Comparison of ENCODE assay signal across 8 cellular contexts in the genomic region with DNA sequence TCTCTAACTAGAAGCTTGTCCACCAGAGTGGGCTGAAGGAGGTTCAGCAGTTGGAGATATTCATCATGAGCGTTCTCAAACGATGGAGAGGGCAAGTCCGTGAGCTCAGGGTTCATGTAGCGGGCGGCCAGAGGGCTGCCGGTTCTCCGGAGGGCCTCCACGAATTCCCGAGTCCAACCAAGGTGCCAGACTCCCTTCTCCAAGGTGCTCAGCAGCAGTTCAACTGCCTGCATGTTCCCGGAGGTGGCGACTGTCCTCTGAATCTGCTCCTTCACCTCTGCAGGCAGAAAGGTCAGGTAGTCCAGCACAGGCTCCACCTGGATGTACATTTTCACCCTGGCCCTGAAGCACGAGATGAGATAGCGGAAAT. TPM values are rescaled to one million over a fixed set of nuclear protein-coding genes. Genes with fewer than 3 reads are reported as not detected.
DNase-seq lines count a peak whose midpoint lies in the region; ATAC-seq and TF ChIP-seq lines count a peak whose summit lies in the region.

No MANE protein-coding gene starts in this region.

- peaks cover 19% of the 10 kb centered on the region for H3K36me3 Mint-ChIP-seq in activated naive CD8-positive, alpha-beta T cell treated with anti-CD3 and anti-CD28 coated beads for 36 hours

- H3K4me3 ChIP-seq in OCI-LY3 (ENCODE audit: low read length): peak overlapping the region; percentile 96
- H3K4me3 ChIP-seq in skeletal muscle satellite cell (ENCODE audit: low read length): peak overlapping the region; percentile 84

- peak overlapping the region; percentile 98 for H3K27ac Mint-ChIP-seq in activated naive CD8-positive, alpha-beta T cell treated with anti-CD3 and anti-CD28 coated beads for 36 hours

- H2AFZ ChIP-seq in OCI-LY3 (ENCODE audit: low read depth, low read length): peak overlapping the region; percentile 78

- H3K27me3 Mint-ChIP-seq in activated naive CD8-positive, alpha-beta T cell treated with anti-CD3 and anti-CD28 coated beads for 36 hours: no peaks in the 10 kb centered on the region

- peak overlapping the region; percentile 91 for H3K4me3 Mint-ChIP-seq in activated naive CD8-positive, alpha-beta T cell treated with anti-CD3 and anti-CD28 coated beads for 36 hours

- H3K9ac ChIP-seq in OCI-LY3 (ENCODE audit: low read length) (peak overlapping the region; percentile 93), skeletal muscle satellite cell (ENCODE audit: low read depth, low read length) (peak overlapping the region; percentile 81)

- H3K4me1 ChIP-seq in OCI-LY3 (ENCODE audit: low read length) (peaks cover 41% of the 10 kb centered on the region), skeletal muscle satellite cell (ENCODE audit: control insufficient read depth, insufficient read depth, low read length) (peaks cover 12% of the 10 kb centered on the region)

- H3K36me3 ChIP-seq in OCI-LY3 (replicated peaks; ENCODE audit: low read depth, low read length) (peaks cover 21% of the 10 kb centered on the region), skeletal muscle satellite cell (ENCODE audit: insufficient read depth, low read length) (no peaks in the 10 kb centered on the region)

- TF ChIP-seq CTCF in OCI-LY3 (IDR thresholded peaks at IDR 0.05; ENCODE audit: low read depth, low read length): no peak

- H3K27me3 ChIP-seq in OCI-LY3 (ENCODE audit: low read depth, low read length): no peaks in the 10 kb centered on the region
- H3K27me3 ChIP-seq in skeletal muscle satellite cell (ENCODE audit: control insufficient read depth, insufficient read depth, low read length): no peaks in the 10 kb centered on the region

- peak overlapping the region; percentile 87 for H3K27ac ChIP-seq in OCI-LY3 (ENCODE audit: low read length)

- H3K4me2 ChIP-seq in OCI-LY3 (ENCODE audit: low read length) (peak overlapping the region; percentile 90), skeletal muscle satellite cell (ENCODE audit: low read length) (peak overlapping the region; percentile 98)

- H3K9me3 Mint-ChIP-seq in activated naive CD8-positive, alpha-beta T cell treated with anti-CD3 and anti-CD28 coated beads for 36 hours: no peaks in the 10 kb centered on the region

- H3K9me3 ChIP-seq in OCI-LY3 (ENCODE audit: insufficient read depth, low read length): no peaks in the 10 kb centered on the region
- no peaks in the 10 kb centered on the region for H3K9me3 ChIP-seq in skeletal muscle satellite cell (replicated peaks; ENCODE audit: low read length)

- peaks cover 19% of the 10 kb centered on the region for H4K20me1 ChIP-seq in OCI-LY3 (ENCODE audit: insufficient read depth, low read length)

- DNase-seq in activated naive CD8-positive, alpha-beta T cell treated with anti-CD3 and anti-CD28 coated beads for 36 hours: peak; percentile 22
- DNase-seq in hepatic stellate cell (ENCODE audit: low spot score) (peak; percentile 14), superior temporal gyrus (ENCODE audit: extremely low spot score) (no peak)

- ATAC-seq in GM18858 (IDR thresholded peaks at IDR 0.05; ENCODE audit: unreplicated experiment) (peak; percentile 3), HG02678 (IDR thresholded peaks at IDR 0.05; ENCODE audit: unreplicated experiment) (peak; percentile 7), GM21423 (IDR thresholded peaks at IDR 0.05; ENCODE audit: unreplicated experiment) (no peak)

- H3K4me1 Mint-ChIP-seq in activated naive CD8-positive, alpha-beta T cell treated with anti-CD3 and anti-CD28 coated beads for 36 hours: peaks cover 55% of the 10 kb centered on the region

- peaks cover 63% of the 10 kb centered on the region for H3K79me2 ChIP-seq in OCI-LY3 (ENCODE audit: low read length)

RNA-seq across cellular contexts. Expression of gene IFIH1, which starts 0.6 kb away (rescaled TPM):
- 10 to 100 TPM; 35.9 to 36.8 TPM for total RNA-seq in activated naive CD8-positive, alpha-beta T cell treated with anti-CD3 and anti-CD28 coated beads for 36 hours
- total RNA-seq in skeletal muscle satellite cell (2012; rRNA removed): 1.5 and 3.3 TPM in 2 replicates

RNA-seq across cellular contexts. Expression of gene GCA, which starts 26.0 kb away (rescaled TPM):
- 10 to 100 TPM; 20.8 to 21.5 TPM for total RNA-seq in activated naive CD8-positive, alpha-beta T cell treated with anti-CD3 and anti-CD28 coated beads for 36 hours
- 2.8 and 3.3 TPM in 2 replicates for total RNA-seq in skeletal muscle satellite cell (2012; rRNA removed)
